1 cellular context compared by ENCODE assay signal in the genomic region with DNA sequence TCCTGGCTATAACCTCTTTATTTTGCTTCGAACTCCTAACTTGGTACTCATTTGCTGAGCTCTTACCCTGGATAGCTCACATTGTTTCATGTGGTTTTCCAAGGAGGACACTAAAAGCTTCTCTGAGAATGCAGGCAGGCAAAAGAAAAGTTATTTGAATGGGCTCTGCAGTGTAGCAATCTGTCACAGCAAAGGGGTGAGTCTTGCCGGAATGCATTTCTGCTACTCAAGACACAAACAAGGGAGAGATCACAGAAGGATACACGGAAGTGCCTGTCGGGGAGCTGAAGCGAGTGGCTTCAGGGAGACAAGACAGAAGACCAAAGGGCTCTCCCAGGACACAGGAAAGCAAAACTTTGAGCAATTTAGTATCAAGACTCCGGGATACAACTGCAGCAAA.
TF ChIP-seq lines count a peak whose summit lies in the region.

No MANE protein-coding gene starts in this region.

TF ChIP-seq in SK-N-SH, 30 proteins besides CTCF, POLR2A, EP300 and RAD21 (continued from another document):
- TF ChIP-seq, protein P1, sequence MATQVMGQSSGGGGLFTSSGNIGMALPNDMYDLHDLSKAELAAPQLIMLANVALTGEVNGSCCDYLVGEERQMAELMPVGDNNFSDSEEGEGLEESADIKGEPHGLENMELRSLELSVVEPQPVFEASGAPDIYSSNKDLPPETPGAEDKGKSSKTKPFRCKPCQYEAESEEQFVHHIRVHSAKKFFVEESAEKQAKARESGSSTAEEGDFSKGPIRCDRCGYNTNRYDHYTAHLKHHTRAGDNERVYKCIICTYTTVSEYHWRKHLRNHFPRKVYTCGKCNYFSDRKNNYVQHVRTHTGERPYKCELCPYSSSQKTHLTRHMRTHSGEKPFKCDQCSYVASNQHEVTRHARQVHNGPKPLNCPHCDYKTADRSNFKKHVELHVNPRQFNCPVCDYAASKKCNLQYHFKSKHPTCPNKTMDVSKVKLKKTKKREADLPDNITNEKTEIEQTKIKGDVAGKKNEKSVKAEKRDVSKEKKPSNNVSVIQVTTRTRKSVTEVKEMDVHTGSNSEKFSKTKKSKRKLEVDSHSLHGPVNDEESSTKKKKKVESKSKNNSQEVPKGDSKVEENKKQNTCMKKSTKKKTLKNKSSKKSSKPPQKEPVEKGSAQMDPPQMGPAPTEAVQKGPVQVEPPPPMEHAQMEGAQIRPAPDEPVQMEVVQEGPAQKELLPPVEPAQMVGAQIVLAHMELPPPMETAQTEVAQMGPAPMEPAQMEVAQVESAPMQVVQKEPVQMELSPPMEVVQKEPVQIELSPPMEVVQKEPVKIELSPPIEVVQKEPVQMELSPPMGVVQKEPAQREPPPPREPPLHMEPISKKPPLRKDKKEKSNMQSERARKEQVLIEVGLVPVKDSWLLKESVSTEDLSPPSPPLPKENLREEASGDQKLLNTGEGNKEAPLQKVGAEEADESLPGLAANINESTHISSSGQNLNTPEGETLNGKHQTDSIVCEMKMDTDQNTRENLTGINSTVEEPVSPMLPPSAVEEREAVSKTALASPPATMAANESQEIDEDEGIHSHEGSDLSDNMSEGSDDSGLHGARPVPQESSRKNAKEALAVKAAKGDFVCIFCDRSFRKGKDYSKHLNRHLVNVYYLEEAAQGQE (IDR thresholded peaks at IDR 0.05; ENCODE audit: low read depth, low read length): no peak
- TF ChIP-seq FOXJ3 (CRISPR knock-in tag; IDR thresholded peaks at IDR 0.05): no peak
- TF ChIP-seq SMC3 (IDR thresholded peaks at IDR 0.05; ENCODE audit: low read depth, low read length): no peak
- no peak for TF ChIP-seq SIN3A (IDR thresholded peaks at IDR 0.05; ENCODE audit: borderline replicate concordance, low read depth, low read length)
- no peak for TF ChIP-seq TCF12 (IDR thresholded peaks at IDR 0.05)
- TF ChIP-seq NRF1 (IDR thresholded peaks at IDR 0.05; ENCODE audit: low read depth, low read length): no peak
